ENCODE assay signal across 16 cellular contexts in the genomic region with DNA sequence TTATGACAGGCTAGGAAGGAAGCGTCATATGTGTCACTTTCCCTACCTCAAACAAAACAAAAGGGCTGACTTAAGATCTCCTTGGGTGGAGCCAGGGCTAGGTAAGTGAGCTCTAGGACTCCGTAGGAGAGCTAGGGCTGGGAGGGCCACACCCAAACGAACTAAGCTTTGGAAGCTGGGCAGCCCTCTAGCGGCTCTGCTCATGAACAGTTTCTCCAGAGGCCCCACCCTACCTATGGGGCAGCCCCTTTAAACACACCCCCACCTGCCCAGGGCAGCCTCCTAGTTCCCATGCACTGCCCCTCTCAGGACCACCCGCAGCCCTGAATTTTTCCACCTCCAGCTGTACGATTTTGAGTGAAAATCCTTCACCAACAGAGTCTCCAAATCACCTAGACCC. TPM values are rescaled to one million over a fixed set of nuclear protein-coding genes. Genes with fewer than 3 reads are reported as not detected.
DNase-seq lines count a peak whose midpoint lies in the region; ATAC-seq and TF ChIP-seq lines count a peak whose summit lies in the region.
"Had no signal": no experiment of that assay in that cellular context is flagged by ENCODE, and none has a peak within 500 bp of the region (broad histone marks: within the 10 kb centered on the region; RNA-seq: fewer than 3 reads in every experiment).

No MANE protein-coding gene starts in this region.

- WGBS in prostate gland = 39% methylated on average over 6 of the region's 6 CpGs

- H3K4me1 ChIP-seq in prostate gland (replicated peaks) = no peaks in the 10 kb centered on the region

- no peaks in the 10 kb centered on the region for H3K4me1 Mint-ChIP-seq in stimulated activated memory B cell treated with anti-CD40 and anti-IgM and Interleukin-4, amounts not matched to agents 10 μg/mL and 1 μg/mL and 100 μg/mL, for 72 hours

- H3K36me3 Mint-ChIP-seq in stimulated activated memory B cell treated with anti-CD40 and anti-IgM and Interleukin-4, amounts not matched to agents 10 μg/mL and 1 μg/mL and 100 μg/mL, for 72 hours = no peaks in the 10 kb centered on the region

- H3K27ac Mint-ChIP-seq in stimulated activated memory B cell treated with anti-CD40 and anti-IgM and Interleukin-4, amounts not matched to agents 10 μg/mL and 1 μg/mL and 100 μg/mL, for 72 hours = no peak overlapping the region
- H3K27ac Mint-ChIP-seq: activated T-helper 2 cell treated with anti-CD3 and anti-CD28 coated beads, Interferon-gamma antibody, Interleukin-2, Interleukin-4, amounts not matched to agents 10 μg/mL and 5 μg/mL and 100 μg/mL, durations not matched to agents 14 hours and 24 hours and 36 hours; progenitor cell of endocrine pancreas; T-helper 1 cell treated with Interleukin-12 subunit alpha and Interleukin-12 subunit beta and Interleukin-4 antibody, amounts not matched to agents 30 μg/mL and 1 μg/mL, for 36 hours had no signal

- H3K27me3 ChIP-seq in prostate gland (replicated peaks; ENCODE audit: insufficient read depth) = no peaks in the 10 kb centered on the region

- TF ChIP-seq POLR2A in prostate gland (IDR thresholded peaks at IDR 0.05) = no peak

- peak overlapping the region; percentile 76 for H3K4me3 ChIP-seq in coronary artery
- peak overlapping the region; percentile 23 to 39 for H3K4me3 ChIP-seq in prostate gland

- H3K4me3 Mint-ChIP-seq in stimulated activated memory B cell treated with anti-CD40 and anti-IgM and Interleukin-4, amounts not matched to agents 10 μg/mL and 1 μg/mL and 100 μg/mL, for 72 hours = no peak overlapping the region
- H3K4me3 Mint-ChIP-seq: T-helper 1 cell treated with Interleukin-12 subunit alpha and Interleukin-12 subunit beta and Interleukin-4 antibody, amounts not matched to agents 30 μg/mL and 1 μg/mL, for 36 hours had no signal

- H3K9me3 Mint-ChIP-seq in stimulated activated memory B cell treated with anti-CD40 and anti-IgM and Interleukin-4, amounts not matched to agents 10 μg/mL and 1 μg/mL and 100 μg/mL, for 72 hours = peaks cover 33% of the 10 kb centered on the region

- TF ChIP-seq CTCF in coronary artery (IDR thresholded peaks at IDR 0.05) (no peak), prostate gland (IDR thresholded peaks at IDR 0.05) (no peak)

- H3K9me3 ChIP-seq in prostate gland = no peaks in the 10 kb centered on the region

- no peak for ATAC-seq in HG02973 (IDR thresholded peaks at IDR 0.05; ENCODE audit: unreplicated experiment)
- no peak for ATAC-seq in stimulated activated memory B cell treated with anti-CD40 and anti-IgM and Interleukin-4, amounts not matched to agents 10 μg/mL and 1 μg/mL and 100 μg/mL, for 72 hours

- intact Hi-C loops in prostate gland (cut with DNase I) = no loop called here

- H3K27ac ChIP-seq in coronary artery (peak overlapping the region in 1 of 2 donors; percentile 97), prostate gland (peak overlapping the region in 1 of 2 donors; percentile 90)

- no peaks in the 10 kb centered on the region for H3K36me3 ChIP-seq in prostate gland

- peak; percentile 70 for DNase-seq in Daoy (ENCODE audit: low read depth)
- peak; percentile 29 for DNase-seq in M059J (ENCODE audit: low read depth)
- DNase-seq in coronary artery (ENCODE audit: low spot score) = no peak
- DNase-seq in prostate gland (ENCODE audit: low spot score) = no peak
- no peak for DNase-seq in KBM-7
- no peak for DNase-seq in iPS-NIHi11 (ENCODE audit: low spot score)
- DNase-seq: activated CD4-positive, alpha-beta T cell treated with anti-CD3 and anti-CD28 coated beads, Interleukin-2, amount 50 U/mL, for 4 hours; Kasumi-1; NCI-H2081; stimulated activated CD4-positive, alpha-beta T cell treated with anti-CD3 and anti-CD28 coated beads, Interleukin-2, amount 100 ng/mL, for 48 hours; stimulated activated naive CD4-positive, alpha-beta T cell had no signal

- peaks cover 9% of the 10 kb centered on the region for H3K27me3 Mint-ChIP-seq in stimulated activated memory B cell treated with anti-CD40 and anti-IgM and Interleukin-4, amounts not matched to agents 10 μg/mL and 1 μg/mL and 100 μg/mL, for 72 hours
- H3K27me3 Mint-ChIP-seq: progenitor cell of endocrine pancreas had no signal

- in situ Hi-C loops in KBM-7 (cut with MboI; ENCODE audit: low pct_unique_long_range_greater_than_20kb, low sequenced_read_pairs) = no loop called here

RNA-seq across cellular contexts. Expression of a gene that starts 3.5 kb away (rescaled TPM):
- 4.1 and 6.6 TPM in 2 replicates for total RNA-seq in Daoy (2014; rRNA removed; shearing (Covaris generic))
- total RNA-seq in M059J (2014; rRNA removed; shearing (Covaris generic)) = 1.5 and 1.9 TPM in 2 replicates
- total RNA-seq in prostate gland = 100 to 1,000 TPM in 1 of 2 donors, 1 to 10 TPM in 1; 6.1 to 101 TPM
- total RNA-seq: activated T-helper 2 cell treated with anti-CD3 and anti-CD28 coated beads, Interferon-gamma antibody, Interleukin-2, Interleukin-4, amounts not matched to agents 10 μg/mL and 5 μg/mL and 100 μg/mL, durations not matched to agents 14 hours and 24 hours and 36 hours; progenitor cell of endocrine pancreas had no signal

RNA-seq across cellular contexts. Expression of a gene that starts 3.5 kb away (rescaled TPM):
- total RNA-seq in Daoy (2014; rRNA removed; shearing (Covaris generic)) = 2.5 and 4.8 TPM in 2 replicates
- total RNA-seq in M059J (2014; rRNA removed; shearing (Covaris generic)) = not detected in 2 replicates
- total RNA-seq in prostate gland = 1 to 10 TPM in 1 of 2 donors, under 1 TPM in 1; 0.64 to 5.2 TPM
- total RNA-seq: activated T-helper 2 cell treated with anti-CD3 and anti-CD28 coated beads, Interferon-gamma antibody, Interleukin-2, Interleukin-4, amounts not matched to agents 10 μg/mL and 5 μg/mL and 100 μg/mL, durations not matched to agents 14 hours and 24 hours and 36 hours; progenitor cell of endocrine pancreas had no signal

Comparison
In these comparisons a context has a peak if more than half of its experiments do, and no peak if none do; other contexts are left out.
1. DNase-seq: peak in Daoy (single experiment) and M059J (single experiment); none in coronary artery (single experiment), prostate gland (single experiment), KBM-7 (single experiment) and iPS-NIHi11 (single experiment).